8 cellular contexts compared by ENCODE assay signal in the genomic region with DNA sequence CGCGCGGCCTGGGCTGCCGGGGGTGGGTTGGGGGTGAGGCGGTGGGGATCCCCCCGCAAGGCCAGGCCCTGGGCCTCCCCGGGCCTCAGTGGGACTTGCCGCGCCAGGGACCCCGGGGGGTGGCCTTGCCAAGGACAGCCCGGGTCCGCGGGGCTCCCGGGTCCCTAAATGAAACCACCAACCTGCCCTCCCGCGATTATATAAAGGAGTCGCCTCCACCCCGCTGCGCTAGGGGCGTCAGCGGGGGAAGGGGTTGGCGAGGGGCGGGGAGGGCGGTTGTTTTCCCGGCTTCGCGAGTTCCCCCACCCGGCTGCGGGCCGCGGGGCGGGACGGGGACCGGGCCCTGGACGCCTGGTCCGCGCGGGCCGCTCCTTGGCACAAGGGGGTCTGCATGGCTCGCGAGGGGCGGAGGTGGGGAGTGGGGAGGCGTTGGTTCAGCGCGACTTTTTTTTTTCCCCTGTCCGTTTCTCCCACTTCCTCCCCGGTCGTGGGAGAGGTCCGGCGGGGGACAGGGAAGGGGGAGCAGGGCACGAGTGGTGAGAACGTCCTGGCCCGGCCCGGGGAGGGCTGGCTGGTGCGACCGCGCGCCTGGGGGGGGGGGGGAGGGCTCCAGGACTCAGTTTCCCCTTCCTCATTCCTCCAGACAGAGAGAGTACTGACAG. TPM values are rescaled to one million over a fixed set of nuclear protein-coding genes. Genes with fewer than 3 reads are reported as not detected.
DNase-seq lines count a peak whose midpoint lies in the region; ATAC-seq and TF ChIP-seq lines count a peak whose summit lies in the region.

No MANE protein-coding gene starts in this region.

- H3K27ac ChIP-seq in OCI-LY7 (ENCODE audit: low read depth, low read length, poor library complexity, severe bottlenecking) (peak overlapping the region; percentile 77), dorsolateral prefrontal cortex (peak overlapping the region; percentile 68 to 100 (median 97))

- no peaks in the 10 kb centered on the region for H3K9me3 ChIP-seq in OCI-LY7 (ENCODE audit: low read length)

- peaks cover 32% of the 10 kb centered on the region for H3K4me1 ChIP-seq in OCI-LY7 (ENCODE audit: insufficient read depth, low read length, poor library complexity, severe bottlenecking)

- H2AFZ ChIP-seq in OCI-LY7 (ENCODE audit: low read length) = peak overlapping the region; percentile 87

- H4K20me1 ChIP-seq in OCI-LY7 (ENCODE audit: insufficient read depth, low read length) = peaks cover 21% of the 10 kb centered on the region; the same call in 1 of the 2 replicates

- peak overlapping the region; percentile 68 for H3K4me3 Mint-ChIP-seq in mesothelial cell of epicardium

- no peak for ATAC-seq in GM18498 (IDR thresholded peaks at IDR 0.05; ENCODE audit: unreplicated experiment)
- no peak for ATAC-seq in HG02885 (IDR thresholded peaks at IDR 0.05; ENCODE audit: poor library complexity, unreplicated experiment)

- H3K4me1 Mint-ChIP-seq in mesothelial cell of epicardium = peaks cover 13% of the 10 kb centered on the region

- peak overlapping the region; percentile 69 for H3K4me2 ChIP-seq in OCI-LY7 (ENCODE audit: low read length)

- intact Hi-C loops in OCI-LY7 (cut with micrococcal nuclease; ENCODE audit: unreplicated experiment) = loop anchor here (2.0 to 5.0 kb wide), 4 partner anchors 47 to 179 kb away; a partner anchor contains a TSS
- intact Hi-C loops in dorsolateral prefrontal cortex (cut with DNase I) = loop anchor here (5.0 kb wide), 1 partner anchor 55 kb away; a partner anchor contains a TSS

- peak overlapping the region; percentile 83 for H3K4me3 ChIP-seq in GM12864 (ENCODE audit: low read depth, low read length)
- peak overlapping the region; percentile 100 for H3K4me3 ChIP-seq in OCI-LY7 (ENCODE audit: low read depth, low read length, poor library complexity, severe bottlenecking)
- H3K4me3 ChIP-seq in dorsolateral prefrontal cortex = peak overlapping the region; percentile 59 to 97 (median 85)

- TF ChIP-seq CTCF in GM12864 (IDR thresholded peaks at IDR 0.05; ENCODE audit: low read depth, low read length, missing control alignments) (no peak), OCI-LY7 (conservative IDR thresholded peaks at IDR 0.05; ENCODE audit: low read length) (no peak), dorsolateral prefrontal cortex (IDR thresholded peaks at IDR 0.05 in 54 of 56, conservative IDR thresholded peaks at IDR 0.05 in 2 of 56; ENCODE audit: low read depth in 1 of 56, partially characterized antibody in 56 of 56) (peak in 2 of 56 donors; percentile 9 to 11), mesothelial cell of epicardium (IDR thresholded peaks at IDR 0.05; ENCODE audit: unreplicated experiment) (no peak)

- BruUV-seq in OCI-LY7 (replicated peaks; lab: Mats Ljungman, UMichigan) = no TSS peak

- H3K9me3 Mint-ChIP-seq in mesothelial cell of epicardium = no peaks in the 10 kb centered on the region

- H3K36me3 Mint-ChIP-seq in mesothelial cell of epicardium = no peaks in the 10 kb centered on the region

- peaks cover 26% of the 10 kb centered on the region for H3K79me2 ChIP-seq in OCI-LY7 (ENCODE audit: insufficient read depth, low read depth, low read length)

- H3K36me3 ChIP-seq in OCI-LY7 (ENCODE audit: insufficient read depth, low read length) = peaks cover 23% of the 10 kb centered on the region

- H3K27me3 ChIP-seq in dorsolateral prefrontal cortex = no peaks in the 10 kb centered on the region

- DNase-seq in GM12864 (ENCODE audit: low read depth) (no peak), OCI-LY7 (ENCODE audit: low spot score) (peak; percentile 67), dorsolateral prefrontal cortex (peak in 1 of 10 donors; percentile 53), mesothelial cell of epicardium (ENCODE audit: low spot score in 2 of 2, unreplicated experiment in 2 of 2) (no peak), kidney glomerular epithelial cell (lab: John Stamatoyannopoulos, UW) (no peak)
- DNase-seq in activated effector memory CD4-positive, alpha-beta T cell treated with Interleukin-2 at 50 U/mL for 16 hours = no peak

- CTCF ChIA-PET in OCI-LY7 (lab: Charles Lee; ENCODE audit: unreplicated experiment) = no interaction called here

- no peak overlapping the region for H3K27ac Mint-ChIP-seq in mesothelial cell of epicardium

- no peaks in the 10 kb centered on the region for H3K9me2 ChIP-seq in OCI-LY7 (ENCODE audit: insufficient read depth, low read length)

- POLR2A ChIA-PET in OCI-LY7 (lab: Charles Lee) = interaction anchor here (0.7 kb wide), 1 partner anchor 1653 kb away, joined by 5 read pairs; no protein-coding TSS in a partner anchor

- H3K27me3 Mint-ChIP-seq in mesothelial cell of epicardium (ENCODE audit: low read depth) = peaks cover 5% of the 10 kb centered on the region

RNA-seq across cellular contexts. Expression of a gene that starts 0.8 kb away (rescaled TPM):
- total RNA-seq in OCI-LY7 (2014; rRNA removed; shearing (Covaris generic)) = 13.1 and 17.2 TPM in 2 replicates
- total RNA-seq in OCI-LY7 (2022) (29.3 and 31.2 TPM in 2 replicates), dorsolateral prefrontal cortex (100 to 1,000 TPM in 60 of 120 experiments, 10 to 100 TPM in 60; 61.2 to 152 (median 99.8) TPM), mesothelial cell of epicardium (27.3 to 27.9 TPM (median 27.7 TPM) in 3 replicates)

RNA-seq across cellular contexts. Expression of a gene that starts 56.4 kb away (rescaled TPM):
- total RNA-seq in OCI-LY7 (2014; rRNA removed; shearing (Covaris generic)) = 84.7 and 105 TPM in 2 replicates
- total RNA-seq in OCI-LY7 (2022) (116 and 120 TPM in 2 replicates), dorsolateral prefrontal cortex (100 to 1,000 TPM; 118 to 197 (median 143) TPM), mesothelial cell of epicardium (147 to 161 TPM (median 152 TPM) in 3 replicates)

RNA-seq across cellular contexts. Expression of a gene that starts 60.0 kb away (rescaled TPM):
- total RNA-seq in OCI-LY7 (2014; rRNA removed; shearing (Covaris generic)) = 25.3 and 31.5 TPM in 2 replicates
- total RNA-seq in OCI-LY7 (2022) = 34.4 and 35.0 TPM in 2 replicates
- 10 to 100 TPM; 24.8 to 57.8 (median 38.6) TPM for total RNA-seq in dorsolateral prefrontal cortex
- total RNA-seq in mesothelial cell of epicardium = 47.9 to 50.1 TPM (median 48.0 TPM) in 3 replicates
